17 cellular contexts compared by ENCODE assay signal in genomic region chr4:140645614-140646412, GRCh38.
A peak's percentile ranks its signal among the peaks of the same experiment; 100 is the strongest.
DNase-seq lines count a peak whose midpoint lies in the region; ATAC-seq, FAIRE-seq and TF ChIP-seq lines count a peak whose summit lies in the region.
"Had no signal": no experiment of that assay in that cellular context is flagged by ENCODE, and none has a peak within 500 bp of the region (broad histone marks: within the 10 kb centered on the region; RNA-seq: fewer than 3 reads in every experiment).

No MANE protein-coding gene starts in this region.

- no peaks in the 10 kb centered on the region for H3K9me3 ChIP-seq in HepG2 (ENCODE audit: low read length)
- H3K9me3 ChIP-seq in thyroid gland, result no peaks in the 10 kb centered on the region
- H3K9me3 ChIP-seq: SJSA1 had no signal

- BruUV-seq in HepG2 (replicated peaks; lab: Mats Ljungman, UMichigan), result no TSS peak

- TF ChIP-seq EP300 in HepG2 (IDR thresholded peaks at IDR 0.05; ENCODE audit: low read depth in 2 of 2, low read length in 2 of 2), result peak in 1 of 2 experiments; percentile 70; a peak in 2 of 4 replicates
- TF ChIP-seq EP300 in HepG2 (CRISPR knock-in tag; IDR thresholded peaks at IDR 0.05; ENCODE audit: borderline replicate concordance), result no peak

- no peak overlapping the region for H2AFZ ChIP-seq in HepG2 (ENCODE audit: low read length)

- no peaks in the 10 kb centered on the region for H3K27me3 ChIP-seq in HepG2 (ENCODE audit: control insufficient read depth in 1 of 2, insufficient read depth in 2 of 2, low read length in 2 of 2)
- H3K27me3 ChIP-seq in thyroid gland, result no peaks in the 10 kb centered on the region
- H3K27me3 ChIP-seq: SJSA1 had no signal

- ATAC-seq in HepG2, result peak; percentile 24
- ATAC-seq: stimulated activated naive B cell treated with anti-CD40 and anti-IgM and Interleukin-4, amounts not matched to agents 10 μg/mL and 1 μg/mL and 100 μg/mL, for 72 hours had no signal

- no peak overlapping the region; a peak in 1 of 6 replicates for H3K4me3 ChIP-seq in HepG2 (replicated peaks in 1 of 3; ENCODE audit: insufficient read depth in 1 of 3, low read depth in 2 of 3, low read length in 3 of 3)
- H3K4me3 ChIP-seq in thyroid gland (replicated peaks in 1 of 3), result no peak overlapping the region
- no peak overlapping the region for H3K4me3 ChIP-seq in coronary artery
- H3K4me3 ChIP-seq: SJSA1 had no signal

- 20% methylated on average over 9 of the region's 9 CpGs for WGBS in HepG2 (ENCODE audit: low lambda C conversion rate)
- WGBS in thyroid gland, 2 donors, result 57 to 58% methylated on average over 9 of the region's 9 CpGs

- no peaks in the 10 kb centered on the region for H3K9me3 Mint-ChIP-seq in osteocyte (ENCODE audit: unreplicated experiment)
- H3K9me3 Mint-ChIP-seq: CD4-positive, CD25-positive, alpha-beta regulatory T cell; stimulated activated naive B cell treated with anti-CD40 and anti-IgM and Interleukin-4, amounts not matched to agents 10 μg/mL and 1 μg/mL and 100 μg/mL, for 72 hours had no signal

- TF ChIP-seq RAD21 in HepG2 (CRISPR knock-in tag; IDR thresholded peaks at IDR 0.05), result no peak

- no peak overlapping the region for H3K4me3 Mint-ChIP-seq in osteocyte (ENCODE audit: unreplicated experiment)
- H3K4me3 Mint-ChIP-seq: CD4-positive, CD25-positive, alpha-beta regulatory T cell; stimulated activated naive B cell treated with anti-CD40 and anti-IgM and Interleukin-4, amounts not matched to agents 10 μg/mL and 1 μg/mL and 100 μg/mL, for 72 hours had no signal

- POLR2A ChIA-PET in HepG2 (lab: Yijun Ruan, JAX), result interaction anchor here (1.1 kb wide), 1 partner anchor 16 kb away, joined by 3 read pairs; no protein-coding TSS in a partner anchor

- H4K20me1 ChIP-seq in HepG2 (ENCODE audit: insufficient read depth, low read length), result no peaks in the 10 kb centered on the region

- TF ChIP-seq POLR2A in HepG2 (IDR thresholded peaks at IDR 0.05; ENCODE audit: insufficient read depth in 1 of 2, low read depth in 2 of 2, low read length in 2 of 2) (no peak), thyroid gland (IDR thresholded peaks at IDR 0.05) (no peak)

- H3K27ac Mint-ChIP-seq in osteocyte (ENCODE audit: unreplicated experiment), result no peak overlapping the region
- H3K27ac Mint-ChIP-seq: CD4-positive, CD25-positive, alpha-beta regulatory T cell; stimulated activated naive B cell treated with anti-CD40 and anti-IgM and Interleukin-4, amounts not matched to agents 10 μg/mL and 1 μg/mL and 100 μg/mL, for 72 hours had no signal

- no peaks in the 10 kb centered on the region for H3K27me3 Mint-ChIP-seq in osteocyte (ENCODE audit: unreplicated experiment)
- H3K27me3 Mint-ChIP-seq: CD4-positive, CD25-positive, alpha-beta regulatory T cell; stimulated activated naive B cell treated with anti-CD40 and anti-IgM and Interleukin-4, amounts not matched to agents 10 μg/mL and 1 μg/mL and 100 μg/mL, for 72 hours had no signal

- H3K36me3 ChIP-seq in HepG2 (replicated peaks in 1 of 2; ENCODE audit: control insufficient read depth in 1 of 2, insufficient read depth in 2 of 2, low read length in 2 of 2) (peaks cover 5 to 16% of the 10 kb centered on the region in 2 experiments), thyroid gland (no peaks in the 10 kb centered on the region)
- H3K36me3 ChIP-seq: SJSA1 had no signal

- no peak overlapping the region for H3K9ac ChIP-seq in HepG2 (ENCODE audit: insufficient read depth, low read depth, low read length)

- CTCF ChIA-PET in HepG2 (lab: Yijun Ruan, JAX; ENCODE audit: low intra/inter-chr PET ratio, low total read pairs), result no interaction called here

- H3K4me1 Mint-ChIP-seq in osteocyte (ENCODE audit: unreplicated experiment), result no peaks in the 10 kb centered on the region
- H3K4me1 Mint-ChIP-seq: CD4-positive, CD25-positive, alpha-beta regulatory T cell had no signal

- H3K27ac ChIP-seq in HepG2 (ENCODE audit: extremely low read length, insufficient read depth, low read length), result peak overlapping the region; percentile 49
- H3K27ac ChIP-seq in thyroid gland, result no peak overlapping the region
- H3K27ac ChIP-seq in coronary artery, result no peak overlapping the region
- H3K27ac ChIP-seq: SJSA1 had no signal

- in situ Hi-C loops in HepG2 (cut with HindIII; ENCODE audit: extremely low pct_ligation_motif_present, low pct_unique_long_range_greater_than_20kb), result loop anchor here (10.0 kb wide), 1 partner anchor 109 kb away; the partner anchor contains the start of gene TBC1D9

- H3K4me1 ChIP-seq in HepG2 (ENCODE audit: insufficient read depth, low read length) (peaks cover 58% of the 10 kb centered on the region), thyroid gland (no peaks in the 10 kb centered on the region)
- H3K4me1 ChIP-seq: SJSA1 had no signal

- intact Hi-C loops in HepG2 (cut with micrococcal nuclease; ENCODE audit: unreplicated experiment) (no loop called here), thyroid gland (cut with DNase I) (no loop called here)

- DNase-seq in NCI-H2029 (lab: John Stamatoyannopoulos, UW) (peak; percentile 58), cerebellum (ENCODE audit: low spot score) (peak; percentile 53), HepG2 (ENCODE audit: low spot score) (peak; percentile 49), thyroid gland (peak; percentile 49 to 66), CD1c-positive myeloid dendritic cell (ENCODE audit: extremely low spot score) (no peak), osteocyte (ENCODE audit: extremely low spot score, unreplicated experiment) (no peak), coronary artery (ENCODE audit: low spot score) (no peak)
- DNase-seq: activated CD8-positive, alpha-beta memory T cell treated with anti-CD3 and anti-CD28 coated beads for 24 hours; activated effector memory CD4-positive, alpha-beta T cell treated with anti-CD3 and anti-CD28 coated beads, Interleukin-2, amount 50 U/mL, for 16 hours; aorta; CD4-positive, CD25-positive, alpha-beta regulatory T cell; GDM1; Karpas-422; stimulated activated CD4-positive, alpha-beta T cell treated with anti-CD3 and anti-CD28 coated beads, Interleukin-4, amount 100 ng/mL, for 4 hours; stimulated activated naive B cell treated with anti-CD40 and anti-IgM and Interleukin-4, amounts not matched to agents 10 μg/mL and 1 μg/mL and 100 μg/mL, for 72 hours had no signal

- H3K36me3 Mint-ChIP-seq in osteocyte (ENCODE audit: unreplicated experiment), result peaks cover 43% of the 10 kb centered on the region
- H3K36me3 Mint-ChIP-seq: CD4-positive, CD25-positive, alpha-beta regulatory T cell had no signal

- H3K79me2 ChIP-seq in HepG2 (ENCODE audit: insufficient read depth, low read length), result no peaks in the 10 kb centered on the region

- peak overlapping the region; percentile 44 for H3K4me2 ChIP-seq in HepG2 (ENCODE audit: low read depth, low read length)

- TF ChIP-seq CTCF in HepG2 (CRISPR knock-in tag; IDR thresholded peaks at IDR 0.05) (no peak), thyroid gland (IDR thresholded peaks at IDR 0.05) (no peak), osteocyte (IDR thresholded peaks at IDR 0.05) (no peak), coronary artery (IDR thresholded peaks at IDR 0.05) (no peak)

- FAIRE-seq in HepG2 (lab: Jason Lieb, UNC), result peak; percentile 60
- FAIRE-seq: TTC549 had no signal

TF ChIP-seq in HepG2, 621 proteins besides CTCF, POLR2A, EP300 and RAD21 (continues in another document):
- no peak for TF ChIP-seq JARID2 (CRISPR knock-in tag; IDR thresholded peaks at IDR 0.05; ENCODE audit: insufficient replicate concordance)
- TF ChIP-seq KDM2A (CRISPR knock-in tag; IDR thresholded peaks at IDR 0.05; ENCODE audit: borderline replicate concordance, low read depth), result no peak
- TF ChIP-seq ZKSCAN8 (CRISPR knock-in tag; IDR thresholded peaks at IDR 0.05; ENCODE audit: borderline replicate concordance), result 0 out of 2 replicates have a peak, but pooled peaks have one; percentile 56
- peak; percentile 21; the same call in 1 of the 2 replicates for TF ChIP-seq DPF2 (CRISPR knock-in tag; IDR thresholded peaks at IDR 0.05; ENCODE audit: borderline replicate concordance, low read depth)
- TF ChIP-seq SRSF9 (IDR thresholded peaks at IDR 0.05; ENCODE audit: borderline replicate concordance, insufficient read depth, low read depth, low read length, poor library complexity, severe bottlenecking), result no peak
- no peak for TF ChIP-seq ZFY (CRISPR knock-in tag; IDR thresholded peaks at IDR 0.05)
- no peak for TF ChIP-seq AFF4 (CRISPR knock-in tag; IDR thresholded peaks at IDR 0.05)

Comparison
In these comparisons a context has a peak if more than half of its experiments do, and no peak if none do; other contexts are left out.
1. DNase-seq: peak in NCI-H2029 (single experiment), cerebellum (single experiment), HepG2 (single experiment) and thyroid gland (2 of 2); none in CD1c-positive myeloid dendritic cell (single experiment), osteocyte (single experiment) and coronary artery (single experiment).